ENCODE assay signal across 1 cellular context in the genomic region with DNA sequence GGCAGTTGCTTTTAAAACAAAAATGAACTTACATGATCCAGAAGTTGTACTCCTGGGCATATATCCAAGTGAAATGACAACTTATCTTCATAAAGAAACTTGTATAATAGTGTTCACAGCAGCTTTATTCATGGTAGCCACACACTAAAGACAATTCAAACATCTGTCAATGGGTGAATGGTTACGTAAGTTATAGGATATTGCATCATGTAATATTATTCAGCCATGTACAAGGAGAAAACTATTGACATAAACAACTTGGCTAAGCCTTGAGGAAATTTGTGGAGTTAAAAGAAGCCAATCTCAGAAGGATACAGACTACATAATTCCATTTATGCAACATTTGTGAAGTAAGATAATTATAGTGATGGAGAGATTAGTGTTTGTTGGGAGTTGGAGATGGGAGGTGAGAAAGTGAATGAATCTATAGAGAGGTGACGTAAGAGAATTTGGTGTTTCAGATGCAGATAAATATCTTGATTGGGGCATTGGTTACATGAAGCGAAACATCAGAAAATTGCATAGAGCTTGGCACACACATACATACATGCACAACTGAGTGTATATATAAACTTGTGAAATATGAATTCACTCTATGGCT.
TF ChIP-seq lines count a peak whose summit lies in the region.

No MANE protein-coding gene starts in this region.

TF ChIP-seq in K562, 482 proteins besides CTCF, POLR2A, EP300 and RAD21 (continued from another document):
- TF ChIP-seq ATF4 (CRISPR knock-in tag; IDR thresholded peaks at IDR 0.05) (peak; percentile 75; the same call in 1 of the 2 replicates), RFX5 (IDR thresholded peaks at IDR 0.05; ENCODE audit: low read depth, low read length) (no peak), ZBTB34 (CRISPR knock-in tag; IDR thresholded peaks at IDR 0.05) (no peak), ZNF24 (IDR thresholded peaks at IDR 0.05) (no peak), TRIM24 (IDR thresholded peaks at IDR 0.05) (peak; percentile 41 to 61; a peak in 3 of 4 replicates), ZNF253 (CRISPR knock-in tag; conservative IDR thresholded peaks at IDR 0.05) (no peak), BRD9 (IDR thresholded peaks at IDR 0.05; ENCODE audit: low read depth, partially characterized antibody) (no peak), ZNF184 (CRISPR knock-in tag; IDR thresholded peaks at IDR 0.05) (no peak), ZNF41 (CRISPR knock-in tag; conservative IDR thresholded peaks at IDR 0.05) (0 out of 2 replicates have a peak, but pooled peaks have one; percentile 7), ATF1 (CRISPR knock-in tag; IDR thresholded peaks at IDR 0.05) (no peak), ATF1 (tag; IDR thresholded peaks at IDR 0.05) (0 out of 2 replicates have a peak, but pooled peaks have one; percentile 28), JUN (IDR thresholded peaks at IDR 0.05; ENCODE audit: borderline replicate concordance, low read depth, low read length) (no peak), JUN (CRISPR knock-in tag; IDR thresholded peaks at IDR 0.05; ENCODE audit: borderline replicate concordance) (no peak), PYGO2 (tag; IDR thresholded peaks at IDR 0.05) (no peak), ZNF77 (CRISPR knock-in tag; IDR thresholded peaks at IDR 0.05) (no peak)
- TF ChIP-seq, protein P1, sequence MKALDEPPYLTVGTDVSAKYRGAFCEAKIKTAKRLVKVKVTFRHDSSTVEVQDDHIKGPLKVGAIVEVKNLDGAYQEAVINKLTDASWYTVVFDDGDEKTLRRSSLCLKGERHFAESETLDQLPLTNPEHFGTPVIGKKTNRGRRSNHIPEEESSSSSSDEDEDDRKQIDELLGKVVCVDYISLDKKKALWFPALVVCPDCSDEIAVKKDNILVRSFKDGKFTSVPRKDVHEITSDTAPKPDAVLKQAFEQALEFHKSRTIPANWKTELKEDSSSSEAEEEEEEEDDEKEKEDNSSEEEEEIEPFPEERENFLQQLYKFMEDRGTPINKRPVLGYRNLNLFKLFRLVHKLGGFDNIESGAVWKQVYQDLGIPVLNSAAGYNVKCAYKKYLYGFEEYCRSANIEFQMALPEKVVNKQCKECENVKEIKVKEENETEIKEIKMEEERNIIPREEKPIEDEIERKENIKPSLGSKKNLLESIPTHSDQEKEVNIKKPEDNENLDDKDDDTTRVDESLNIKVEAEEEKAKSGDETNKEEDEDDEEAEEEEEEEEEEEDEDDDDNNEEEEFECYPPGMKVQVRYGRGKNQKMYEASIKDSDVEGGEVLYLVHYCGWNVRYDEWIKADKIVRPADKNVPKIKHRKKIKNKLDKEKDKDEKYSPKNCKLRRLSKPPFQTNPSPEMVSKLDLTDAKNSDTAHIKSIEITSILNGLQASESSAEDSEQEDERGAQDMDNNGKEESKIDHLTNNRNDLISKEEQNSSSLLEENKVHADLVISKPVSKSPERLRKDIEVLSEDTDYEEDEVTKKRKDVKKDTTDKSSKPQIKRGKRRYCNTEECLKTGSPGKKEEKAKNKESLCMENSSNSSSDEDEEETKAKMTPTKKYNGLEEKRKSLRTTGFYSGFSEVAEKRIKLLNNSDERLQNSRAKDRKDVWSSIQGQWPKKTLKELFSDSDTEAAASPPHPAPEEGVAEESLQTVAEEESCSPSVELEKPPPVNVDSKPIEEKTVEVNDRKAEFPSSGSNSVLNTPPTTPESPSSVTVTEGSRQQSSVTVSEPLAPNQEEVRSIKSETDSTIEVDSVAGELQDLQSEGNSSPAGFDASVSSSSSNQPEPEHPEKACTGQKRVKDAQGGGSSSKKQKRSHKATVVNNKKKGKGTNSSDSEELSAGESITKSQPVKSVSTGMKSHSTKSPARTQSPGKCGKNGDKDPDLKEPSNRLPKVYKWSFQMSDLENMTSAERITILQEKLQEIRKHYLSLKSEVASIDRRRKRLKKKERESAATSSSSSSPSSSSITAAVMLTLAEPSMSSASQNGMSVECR (CRISPR knock-in tag; IDR thresholded peaks at IDR 0.05), result no peak
- TF ChIP-seq, protein P2, sequence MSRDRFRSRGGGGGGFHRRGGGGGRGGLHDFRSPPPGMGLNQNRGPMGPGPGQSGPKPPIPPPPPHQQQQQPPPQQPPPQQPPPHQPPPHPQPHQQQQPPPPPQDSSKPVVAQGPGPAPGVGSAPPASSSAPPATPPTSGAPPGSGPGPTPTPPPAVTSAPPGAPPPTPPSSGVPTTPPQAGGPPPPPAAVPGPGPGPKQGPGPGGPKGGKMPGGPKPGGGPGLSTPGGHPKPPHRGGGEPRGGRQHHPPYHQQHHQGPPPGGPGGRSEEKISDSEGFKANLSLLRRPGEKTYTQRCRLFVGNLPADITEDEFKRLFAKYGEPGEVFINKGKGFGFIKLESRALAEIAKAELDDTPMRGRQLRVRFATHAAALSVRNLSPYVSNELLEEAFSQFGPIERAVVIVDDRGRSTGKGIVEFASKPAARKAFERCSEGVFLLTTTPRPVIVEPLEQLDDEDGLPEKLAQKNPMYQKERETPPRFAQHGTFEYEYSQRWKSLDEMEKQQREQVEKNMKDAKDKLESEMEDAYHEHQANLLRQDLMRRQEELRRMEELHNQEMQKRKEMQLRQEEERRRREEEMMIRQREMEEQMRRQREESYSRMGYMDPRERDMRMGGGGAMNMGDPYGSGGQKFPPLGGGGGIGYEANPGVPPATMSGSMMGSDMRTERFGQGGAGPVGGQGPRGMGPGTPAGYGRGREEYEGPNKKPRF (IDR thresholded peaks at IDR 0.05; ENCODE audit: low read depth, low read length), result no peak
TF ChIP-seq in K562: peak in this region for 10.
